ENCODE assay signal across 17 cellular contexts in the genomic region with DNA sequence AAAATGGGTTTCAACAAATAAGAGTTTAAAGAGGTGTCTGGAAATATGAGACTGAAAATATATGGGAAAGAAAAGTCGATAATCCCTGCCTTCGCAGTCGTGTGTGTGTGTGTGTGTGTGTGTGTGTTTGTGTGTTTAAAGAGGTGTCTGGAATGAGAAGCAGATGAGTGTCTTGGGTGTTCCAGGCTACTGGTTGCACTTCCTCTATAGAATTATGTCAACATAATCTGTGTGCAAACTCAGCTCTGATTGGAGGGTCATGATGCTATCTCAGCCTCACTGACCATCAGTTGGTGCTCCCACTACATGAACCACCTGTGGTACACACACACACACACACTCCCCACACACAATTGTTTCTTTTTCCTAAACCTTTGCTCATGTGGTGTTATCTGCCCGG.
DNase-seq lines count a peak whose midpoint lies in the region; ATAC-seq, FAIRE-seq and TF ChIP-seq lines count a peak whose summit lies in the region.
"Had no signal": no experiment of that assay in that cellular context is flagged by ENCODE, and none has a peak within 500 bp of the region (broad histone marks: within the 10 kb centered on the region; RNA-seq: fewer than 3 reads in every experiment).

No MANE protein-coding gene starts in this region.

- H3K36me3 ChIP-seq in IMR-90 (ENCODE audit: control insufficient read depth, insufficient read depth, low read length) (no peaks in the 10 kb centered on the region), bronchial epithelial cell (ENCODE audit: control insufficient read depth, insufficient read depth, low read length) (no peaks in the 10 kb centered on the region), adrenal gland (replicated peaks in 1 of 2) (no peaks in the 10 kb centered on the region)

- H3K27me3 Mint-ChIP-seq in activated T-cell treated with anti-CD3 and anti-CD28 coated beads, Interleukin-2, amount 50 U/mL, for 4 hours (ENCODE audit: low read depth), result peaks cover 14% of the 10 kb centered on the region

- H3K79me1 ChIP-seq in IMR-90 (ENCODE audit: low read depth in 1 of 2, low read length in 2 of 2), result no peaks in the 10 kb centered on the region

- no peaks in the 10 kb centered on the region for H4K20me1 ChIP-seq in IMR-90 (ENCODE audit: insufficient read depth, low read length)

- peak; percentile 76 for FAIRE-seq in bronchial epithelial cell (lab: Jason Lieb, UNC)
- FAIRE-seq: GM19239 had no signal

- intact Hi-C loops in IMR-90 (cut with micrococcal nuclease), result no loop called here
- intact Hi-C loops in adrenal gland (cut with DNase I), result no loop called here

- dilution Hi-C loops in IMR-90 (cut with HindIII; ENCODE audit: low sequenced_read_pairs, unreplicated experiment), result no loop called here

- H3K18ac ChIP-seq in IMR-90 (ENCODE audit: low read depth, low read length), result no peak overlapping the region

- H3K14ac ChIP-seq in IMR-90 (replicated peaks; ENCODE audit: low read depth, low read length), result no peak overlapping the region

- CTCF ChIA-PET in IMR-90 (lab: Yijun Ruan, JAX), result no interaction called here

- H3K9ac ChIP-seq in IMR-90 (ENCODE audit: low read depth, low read length), result no peak overlapping the region
- H3K9ac ChIP-seq: GM23248 had no signal

- H2AK9ac ChIP-seq in IMR-90 (replicated peaks; ENCODE audit: low read depth, low read length, poor library complexity), result no peak overlapping the region

- no TSS peak for BruUV-seq in IMR-90 (replicated peaks; lab: Mats Ljungman, UMichigan)

- no peak overlapping the region for H4K8ac ChIP-seq in IMR-90 (ENCODE audit: low read depth in 2 of 2, low read length in 2 of 2)

- TF ChIP-seq POLR2A in IMR-90 (IDR thresholded peaks at IDR 0.05; ENCODE audit: low read depth, low read length) (no peak), adrenal gland (IDR thresholded peaks at IDR 0.05) (no peak)

- H3K9me3 ChIP-seq in IMR-90 (ENCODE audit: control insufficient read depth, insufficient read depth, low read length), result peaks cover 6% of the 10 kb centered on the region; the same call in 1 of the 2 replicates
- no peaks in the 10 kb centered on the region for H3K9me3 ChIP-seq in adrenal gland (replicated peaks in 1 of 3)

- no peak overlapping the region for H4K5ac ChIP-seq in IMR-90 (ENCODE audit: low read depth, low read length)

- WGBS in IMR-90 (ENCODE audit: extremely low coverage in 2 of 2, insufficient read length in 1 of 2), 2 experiments, result 7% methylated on average over 2 of the region's 4 CpGs; no CpG with 5 or more reads in 1 of the 2 experiments
- WGBS in adrenal gland, 4 donors, result 62 to 76% (median 72%) methylated on average over 4 of the region's 4 CpGs

- H3K4me2 ChIP-seq in IMR-90 (ENCODE audit: low read depth, low read length), result no peak overlapping the region

- POLR2A ChIA-PET in IMR-90 (lab: Charles Lee; ENCODE audit: unreplicated experiment), result no interaction called here

- no peak overlapping the region for H2BK15ac ChIP-seq in IMR-90 (ENCODE audit: low read depth, low read length)

- H3K4ac ChIP-seq in IMR-90 (ENCODE audit: low read depth, low read length), result no peak overlapping the region

- no peak for ATAC-seq in IMR-90 (ENCODE audit: low read depth)
- no peak for ATAC-seq in activated T-cell treated with anti-CD3 and anti-CD28 coated beads, Interleukin-2, amount 50 U/mL, for 4 hours
- no peak for ATAC-seq in HG02763 (IDR thresholded peaks at IDR 0.05; ENCODE audit: unreplicated experiment)
- ATAC-seq: HCT116 had no signal

- no peak overlapping the region for H2AFZ ChIP-seq in IMR-90 (replicated peaks; ENCODE audit: low read length, poor library complexity)
- H2AFZ ChIP-seq: GM23248 had no signal

- DNase-seq in IMR-90 (no peak), NCI-H510A (lab: John Stamatoyannopoulos, UW) (peak; percentile 34), bronchial epithelial cell (ENCODE audit: low read depth) (no peak), adrenal gland (no peak)
- no peak for DNase-seq in activated T-cell treated with anti-CD3 and anti-CD28 coated beads, Interleukin-2, amount 50 U/mL, for 4 hours
- DNase-seq: C1 segment of cervical spinal cord; Calu3; CD4-positive, alpha-beta memory T cell; COR-L47; DMS53; DMS79 treated with DMSO at 0.1 percent for 48 hours; GF-D8; GM23248; H9 had no signal

- no peak overlapping the region for H3K4me3 Mint-ChIP-seq in activated T-cell treated with anti-CD3 and anti-CD28 coated beads, Interleukin-2, amount 50 U/mL, for 4 hours
- H3K4me3 Mint-ChIP-seq: CD4-positive, alpha-beta memory T cell; H9 had no signal

- H2BK20ac ChIP-seq in IMR-90 (ENCODE audit: low read depth, low read length), result no peak overlapping the region

- H2BK5ac ChIP-seq in IMR-90 (ENCODE audit: low read depth, low read length, poor library complexity, severe bottlenecking), result peak overlapping the region; percentile 33

- H3K9me3 Mint-ChIP-seq in activated T-cell treated with anti-CD3 and anti-CD28 coated beads, Interleukin-2, amount 50 U/mL, for 4 hours, result no peaks in the 10 kb centered on the region
- H3K9me3 Mint-ChIP-seq: H9 had no signal

- H3K4me1 Mint-ChIP-seq in activated T-cell treated with anti-CD3 and anti-CD28 coated beads, Interleukin-2, amount 50 U/mL, for 4 hours (ENCODE audit: low read depth), result no peaks in the 10 kb centered on the region
- H3K4me1 Mint-ChIP-seq: CD4-positive, alpha-beta memory T cell had no signal

- no peak overlapping the region for H3K27ac ChIP-seq in IMR-90 (ENCODE audit: insufficient read depth, low read length)
- no peak overlapping the region for H3K27ac ChIP-seq in adrenal gland
- H3K27ac ChIP-seq: GM23248 had no signal

- H2AK5ac ChIP-seq in IMR-90 (ENCODE audit: low read depth, low read length), result no peak overlapping the region

- H3K4me1 ChIP-seq in IMR-90 (ENCODE audit: control insufficient read depth, insufficient read depth, low read length) (no peaks in the 10 kb centered on the region), adrenal gland (replicated peaks in 1 of 2) (no peaks in the 10 kb centered on the region)

- no peaks in the 10 kb centered on the region for H3K36me3 Mint-ChIP-seq in activated T-cell treated with anti-CD3 and anti-CD28 coated beads, Interleukin-2, amount 50 U/mL, for 4 hours (ENCODE audit: insufficient read depth)
- H3K36me3 Mint-ChIP-seq: CD4-positive, alpha-beta memory T cell had no signal

- H3K56ac ChIP-seq in IMR-90 (ENCODE audit: extremely low read depth, insufficient read depth, low read length), result no peak overlapping the region

- H3K23ac ChIP-seq in IMR-90 (ENCODE audit: low read depth, low read length), result no peak overlapping the region

- TF ChIP-seq CTCF in IMR-90 (conservative IDR thresholded peaks at IDR 0.05; ENCODE audit: low read depth, low read length) (no peak), bronchial epithelial cell (IDR thresholded peaks at IDR 0.05; ENCODE audit: insufficient read depth, low read length, severe bottlenecking) (no peak), adrenal gland (IDR thresholded peaks at IDR 0.05) (no peak)

- H2BK120ac ChIP-seq in IMR-90 (ENCODE audit: low read depth, low read length), result no peak overlapping the region

- TF ChIP-seq RAD21 in IMR-90 (IDR thresholded peaks at IDR 0.05; ENCODE audit: low read length), result no peak

- in situ Hi-C loops in IMR-90 (cut with MboI; ENCODE audit: low sequenced_read_pairs), result no loop called here

- H3K9me1 ChIP-seq in IMR-90 (ENCODE audit: insufficient read depth, low read length), result no peaks in the 10 kb centered on the region

- H4K91ac ChIP-seq in IMR-90 (ENCODE audit: insufficient read depth, low read depth, low read length), result no peak overlapping the region

- no peaks in the 10 kb centered on the region for H3K27me3 ChIP-seq in IMR-90 (ENCODE audit: control insufficient read depth, insufficient read depth, low read length)
- no peaks in the 10 kb centered on the region for H3K27me3 ChIP-seq in bronchial epithelial cell (ENCODE audit: control insufficient read depth, insufficient read depth, low read length)
- H3K27me3 ChIP-seq in adrenal gland, result no peaks in the 10 kb centered on the region

- H3K4me3 ChIP-seq in IMR-90 (ENCODE audit: insufficient read depth, low read depth, low read length) (no peak overlapping the region), bronchial epithelial cell (ENCODE audit: low read depth, low read length) (no peak overlapping the region), adrenal gland (no peak overlapping the region)
- H3K4me3 ChIP-seq: GM23248 had no signal

TF ChIP-seq in IMR-90, 13 proteins besides CTCF, POLR2A, EP300 and RAD21:
- no peak for TF ChIP-seq MAFK (IDR thresholded peaks at IDR 0.05; ENCODE audit: low read depth, low read length)
